ENCODE assay signal across 3 cellular contexts in genomic region chr6:132868057-132868456, GRCh38.
"Had no signal": no experiment of that assay in that cellular context is flagged by ENCODE, and none has a peak within 500 bp of the region (broad histone marks: within the 10 kb centered on the region; RNA-seq: fewer than 3 reads in every experiment).

No MANE protein-coding gene starts in this region.

- ATAC-seq: GM12878 had no signal

- H3K4me3 ChIP-seq: GM12878 had no signal

- DNase-seq: GDM1, GF-D8 had no signal
